Comparison of ENCODE assay signal across 23 cellular contexts in genomic region chr5:98585661-98586310, GRCh38.
DNase-seq lines count a peak whose midpoint lies in the region; ATAC-seq and TF ChIP-seq lines count a peak whose summit lies in the region.
"Had no signal": no experiment of that assay in that cellular context is flagged by ENCODE, and none has a peak within 500 bp of the region (broad histone marks: within the 10 kb centered on the region; RNA-seq: fewer than 3 reads in every experiment).

No MANE protein-coding gene starts in this region.

- no peak overlapping the region for H3K4me3 Mint-ChIP-seq in nephron progenitor cell
- H3K4me3 Mint-ChIP-seq: CD8-positive, alpha-beta T cell had no signal

- peaks cover 4% of the 10 kb centered on the region for H3K36me3 Mint-ChIP-seq in nephron progenitor cell (ENCODE audit: low read depth)
- H3K36me3 Mint-ChIP-seq: CD8-positive, alpha-beta T cell had no signal

- H3K27me3 Mint-ChIP-seq in nephron progenitor cell (ENCODE audit: low read depth, poor library complexity), result no peaks in the 10 kb centered on the region

- H3K27me3 ChIP-seq in RWPE2 (ENCODE audit: insufficient read depth, poor library complexity, severe bottlenecking), result no peaks in the 10 kb centered on the region

- peak overlapping the region; percentile 7 for H3K27ac Mint-ChIP-seq in nephron progenitor cell
- H3K27ac Mint-ChIP-seq: CD8-positive, alpha-beta T cell had no signal

- peaks cover 27% of the 10 kb centered on the region for H3K4me1 Mint-ChIP-seq in nephron progenitor cell

- no peak overlapping the region for H3K27ac ChIP-seq in RWPE2 (ENCODE audit: poor library complexity, severe bottlenecking)
- H3K27ac ChIP-seq: GM23248 had no signal

- no peaks in the 10 kb centered on the region for H3K36me3 ChIP-seq in RWPE2 (ENCODE audit: low read depth)

- H3K4me1 ChIP-seq in RWPE2 (ENCODE audit: insufficient read depth, poor library complexity, severe bottlenecking), result no peaks in the 10 kb centered on the region

- DNase-seq in EL (peak; percentile 17), RWPE2 (ENCODE audit: low spot score) (no peak), fibroblast of mammary gland (ENCODE audit: low read depth) (peak; percentile 38), nephron progenitor cell (no peak), CD1c-positive myeloid dendritic cell (ENCODE audit: extremely low spot score) (no peak), sciatic nerve (ENCODE audit: low spot score) (no peak)
- no peak for DNase-seq in stimulated activated naive CD8-positive, alpha-beta T cell treated with anti-CD3 and anti-CD28 coated beads, Interleukin-15, Interleukin-2, amounts not matched to agents 100 U/mL and 50 U/mL, for 24 hours
- DNase-seq: CD8-positive, alpha-beta T cell; DMS79 treated with DMSO at 0.1 percent for 48 hours; GDM1; GM23248; KG1; NCI-H1417; NCI-H187 treated with DMSO at 0.1 percent for 48 hours; NCI-H226; NCI-H524; NCI-H82; RPMI8226; SIG-M5 had no signal

- H3K9me3 Mint-ChIP-seq in nephron progenitor cell, result peaks cover 6% of the 10 kb centered on the region

- H3K9me3 ChIP-seq in RWPE2 (ENCODE audit: severe bottlenecking), result no peaks in the 10 kb centered on the region

- TF ChIP-seq CTCF in RWPE2 (IDR thresholded peaks at IDR 0.05; ENCODE audit: poor library complexity, severe bottlenecking) (no peak), fibroblast of mammary gland (conservative IDR thresholded peaks at IDR 0.05; ENCODE audit: control insufficient read depth, insufficient read depth, low read depth, low read length) (no peak), nephron progenitor cell (IDR thresholded peaks at IDR 0.05) (no peak)

- H3K4me3 ChIP-seq in RWPE2 (ENCODE audit: severe bottlenecking) (no peak overlapping the region), fibroblast of mammary gland (ENCODE audit: control insufficient read depth, low read depth, low read length) (no peak overlapping the region)
- H3K4me3 ChIP-seq: GM23248 had no signal

- ATAC-seq in RWPE2 (ENCODE audit: low read depth) (0 out of 3 replicates have a peak, but pooled peaks have one; percentile 19), sciatic nerve (no peak), HG02870 (IDR thresholded peaks at IDR 0.05; ENCODE audit: unreplicated experiment) (no peak)
- ATAC-seq in stimulated activated naive CD8-positive, alpha-beta T cell treated with anti-CD3 and anti-CD28 coated beads, Interleukin-15, Interleukin-2, amounts not matched to agents 100 U/mL and 50 U/mL, for 24 hours, result no peak
- ATAC-seq: CD8-positive, alpha-beta T cell; HCT116; HepG2; SK-N-SH treated with all-trans-retinoic acid at 6 μM for 48 hours had no signal

- intact Hi-C loops in sciatic nerve (cut with DNase I), result no loop called here

Comparison
In these comparisons a context has a peak if more than half of its experiments do, and no peak if none do; other contexts are left out.
1. DNase-seq: peak in EL (single experiment) and fibroblast of mammary gland (single experiment); none in RWPE2 (single experiment), nephron progenitor cell (single experiment), CD1c-positive myeloid dendritic cell (single experiment), stimulated activated naive CD8-positive, alpha-beta T cell treated with anti-CD3 and anti-CD28 coated beads, Interleukin-15, Interleukin-2, amounts not matched to agents 100 U/mL and 50 U/mL, for 24 hours (single experiment) and sciatic nerve (single experiment).